In the genomic region with DNA sequence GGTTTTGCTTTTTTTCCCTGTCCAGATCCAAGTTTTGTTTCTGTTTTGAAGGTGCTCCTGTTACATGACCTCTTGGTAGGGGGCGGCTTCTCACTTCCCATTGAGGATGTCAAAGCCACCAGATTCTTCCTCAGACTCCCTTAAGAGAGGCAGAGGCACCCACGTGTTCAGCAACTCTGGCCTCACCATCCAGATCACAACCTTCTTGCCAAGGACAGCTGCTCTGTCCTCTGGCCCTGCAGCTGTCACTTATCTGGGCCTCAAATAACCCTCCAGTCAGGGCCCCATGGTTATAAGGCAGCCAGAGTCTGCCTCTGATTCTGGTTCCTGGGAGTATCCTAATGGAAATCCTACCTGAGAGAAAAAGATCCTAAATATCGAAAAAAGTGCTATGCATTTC, we compare ENCODE assay signal across 23 cellular contexts.
DNase-seq lines count a peak whose midpoint lies in the region; ATAC-seq and TF ChIP-seq lines count a peak whose summit lies in the region.
"Had no signal": no experiment of that assay in that cellular context is flagged by ENCODE, and none has a peak within 500 bp of the region (broad histone marks: within the 10 kb centered on the region; RNA-seq: fewer than 3 reads in every experiment).

No MANE protein-coding gene starts in this region.

- H4K91ac ChIP-seq in IMR-90 (ENCODE audit: insufficient read depth, low read depth, low read length) = no peak overlapping the region

- CTCF ChIA-PET in IMR-90 (lab: Yijun Ruan, JAX) = no interaction called here

- no peaks in the 10 kb centered on the region for H4K20me1 ChIP-seq in IMR-90 (ENCODE audit: insufficient read depth, low read length)

- H2AFZ ChIP-seq in IMR-90 (replicated peaks; ENCODE audit: low read length, poor library complexity) = peak overlapping the region; percentile 26

- no peak overlapping the region for H2BK20ac ChIP-seq in IMR-90 (ENCODE audit: low read depth, low read length)

- dilution Hi-C loops in IMR-90 (cut with HindIII; ENCODE audit: low sequenced_read_pairs, unreplicated experiment) = no loop called here

- H3K36me3 ChIP-seq in IMR-90 (ENCODE audit: control insufficient read depth, insufficient read depth, low read length) (no peaks in the 10 kb centered on the region), left ventricle myocardium inferior (no peaks in the 10 kb centered on the region), WERI-Rb-1 (no peaks in the 10 kb centered on the region), H7 (replicated peaks; ENCODE audit: control insufficient read depth, insufficient read depth, low read length) (no peaks in the 10 kb centered on the region)
- H3K36me3 ChIP-seq: cardiac muscle cell, thoracic aorta, vagina had no signal

- H3K9me1 ChIP-seq in IMR-90 (ENCODE audit: insufficient read depth, low read length) = peaks cover 4% of the 10 kb centered on the region

- no peak for TF ChIP-seq RAD21 in IMR-90 (IDR thresholded peaks at IDR 0.05; ENCODE audit: low read length)

- no peak overlapping the region for H3K23ac ChIP-seq in IMR-90 (ENCODE audit: low read depth, low read length)

- BruUV-seq in IMR-90 (replicated peaks; lab: Mats Ljungman, UMichigan) = no TSS peak

- no peak overlapping the region for H3K14ac ChIP-seq in IMR-90 (replicated peaks; ENCODE audit: low read depth, low read length)

- H2AK5ac ChIP-seq in IMR-90 (ENCODE audit: low read depth, low read length) = no peak overlapping the region

- no peak overlapping the region for H2AK9ac ChIP-seq in IMR-90 (replicated peaks; ENCODE audit: low read depth, low read length, poor library complexity)

- H3K56ac ChIP-seq in IMR-90 (ENCODE audit: extremely low read depth, insufficient read depth, low read length) = no peak overlapping the region

- POLR2A ChIA-PET in IMR-90 (lab: Charles Lee; ENCODE audit: unreplicated experiment) = no interaction called here

- H3K4ac ChIP-seq in IMR-90 (ENCODE audit: low read depth, low read length) = no peak overlapping the region

- intact Hi-C loops in IMR-90 (cut with micrococcal nuclease) = loop anchor here (10.0 kb wide), 2 partner anchors 92 to 148 kb away; no protein-coding TSS in a partner anchor
- intact Hi-C loops in left ventricle myocardium inferior (cut with micrococcal nuclease) = no loop called here

- no peak overlapping the region for H2BK120ac ChIP-seq in IMR-90 (ENCODE audit: low read depth, low read length)

- H3K4me2 ChIP-seq in IMR-90 (ENCODE audit: low read depth, low read length) = no peak overlapping the region
- H3K4me2 ChIP-seq: SK-N-SH had no signal

- in situ Hi-C loops in IMR-90 (cut with MboI; ENCODE audit: low sequenced_read_pairs) = no loop called here
- in situ Hi-C loops in SK-MEL-5 (cut with HindIII; ENCODE audit: low pct_unique_long_range_greater_than_20kb, low sequenced_read_pairs) = no loop called here

- no peak overlapping the region for H2BK5ac ChIP-seq in IMR-90 (ENCODE audit: low read depth, low read length, poor library complexity, severe bottlenecking)

- no peak for TF ChIP-seq CTCF in IMR-90 (conservative IDR thresholded peaks at IDR 0.05; ENCODE audit: low read depth, low read length)
- no peak for TF ChIP-seq CTCF in left ventricle myocardium inferior (IDR thresholded peaks at IDR 0.05; ENCODE audit: borderline replicate concordance)
- TF ChIP-seq CTCF in WERI-Rb-1 (IDR thresholded peaks at IDR 0.05; ENCODE audit: low read depth, low read length) = no peak

- no peak overlapping the region for H3K18ac ChIP-seq in IMR-90 (ENCODE audit: low read depth, low read length)

- H3K9me3 ChIP-seq in IMR-90 (ENCODE audit: control insufficient read depth, insufficient read depth, low read length) (no peaks in the 10 kb centered on the region), left ventricle myocardium inferior (replicated peaks) (no peaks in the 10 kb centered on the region), WERI-Rb-1 (ENCODE audit: severe bottlenecking) (no peaks in the 10 kb centered on the region)
- H3K9me3 ChIP-seq: SK-N-SH, thoracic aorta, vagina had no signal

- no peak for DNase-seq in IMR-90
- DNase-seq in SK-MEL-5 (ENCODE audit: low read depth, low spot score) = peak; percentile 31
- peak; percentile 28 for DNase-seq in left ventricle myocardium inferior
- peak; percentile 37 for DNase-seq in pons (ENCODE audit: low spot score)
- no peak for DNase-seq in WERI-Rb-1
- no peak for DNase-seq in H7
- DNase-seq: activated CD4-positive, alpha-beta T cell treated with anti-CD3 and anti-CD28 coated beads, Interleukin-2, amount 10 ng/mL, durations not matched to agents 7 days and 5 days; activated naive CD4-positive, alpha-beta T cell treated with anti-CD3 and anti-CD28 coated beads, Interleukin-2, amount 50 U/mL, for 16 hours; activated T-cell treated with anti-CD3 and anti-CD28 coated beads, Interleukin-2, amount 50 U/mL, for 72 hours; kidney; mammary epithelial cell; NCI-H1417 treated with DMSO at 0.1 percent for 48 hours; NCI-H510A; NK-92 treated with Interleukin-12 subunit alpha and Interleukin-12 subunit beta, amount 100 ng/mL, for 24 hours; SK-N-SH; stimulated activated CD4-positive, alpha-beta T cell treated with anti-CD3 and anti-CD28 coated beads, Interleukin-12 subunit alpha, Interleukin-12 subunit beta, amount 100 ng/mL, for 4 hours; stimulated activated CD4-positive, alpha-beta T cell treated with anti-CD3 and anti-CD28 coated beads, Interleukin-4, amount 100 ng/mL, for 4 hours; stimulated activated naive CD4-positive, alpha-beta T cell; T-helper 2 cell had no signal

- no peak overlapping the region for H3K9ac ChIP-seq in IMR-90 (ENCODE audit: low read depth, low read length)
- H3K9ac ChIP-seq: SK-N-SH had no signal

- H3K27ac ChIP-seq in IMR-90 (ENCODE audit: insufficient read depth, low read length) = no peak overlapping the region
- H3K27ac ChIP-seq in left ventricle myocardium inferior (replicated peaks) = peak overlapping the region; percentile 62
- H3K27ac ChIP-seq in WERI-Rb-1 = no peak overlapping the region
- H3K27ac ChIP-seq: cardiac muscle cell, thoracic aorta, vagina had no signal

- no peak for TF ChIP-seq POLR2A in IMR-90 (IDR thresholded peaks at IDR 0.05; ENCODE audit: low read depth, low read length)

- H3K4me3 ChIP-seq in IMR-90 (ENCODE audit: insufficient read depth, low read depth, low read length) (no peak overlapping the region), left ventricle myocardium inferior (no peak overlapping the region), WERI-Rb-1 (ENCODE audit: low read depth, low read length) (no peak overlapping the region), H7 (ENCODE audit: insufficient read depth, low read depth, low read length) (no peak overlapping the region)
- H3K4me3 ChIP-seq: cardiac muscle cell, thoracic aorta, vagina had no signal

- no peak overlapping the region for H4K8ac ChIP-seq in IMR-90 (ENCODE audit: low read depth in 2 of 2, low read length in 2 of 2)

- H2BK15ac ChIP-seq in IMR-90 (ENCODE audit: low read depth, low read length) = no peak overlapping the region

- H3K27me3 ChIP-seq in IMR-90 (ENCODE audit: control insufficient read depth, insufficient read depth, low read length) (no peaks in the 10 kb centered on the region), left ventricle myocardium inferior (ENCODE audit: low read depth) (no peaks in the 10 kb centered on the region), WERI-Rb-1 (ENCODE audit: insufficient read depth, low read depth, severe bottlenecking) (no peaks in the 10 kb centered on the region), H7 (ENCODE audit: control insufficient read depth, insufficient read depth, low read length) (no peaks in the 10 kb centered on the region)
- H3K27me3 ChIP-seq: cardiac muscle cell, vagina had no signal

- 60% methylated on average over 1 of the region's 3 CpGs; no CpG with 5 or more reads in 1 of the 2 experiments for WGBS in IMR-90 (ENCODE audit: extremely low coverage in 2 of 2, insufficient read length in 1 of 2), 2 experiments

- no peak overlapping the region for H4K5ac ChIP-seq in IMR-90 (ENCODE audit: low read depth, low read length)

- H3K4me1 ChIP-seq in IMR-90 (ENCODE audit: control insufficient read depth, insufficient read depth, low read length) (peaks cover 11% of the 10 kb centered on the region), left ventricle myocardium inferior (peaks cover 62% of the 10 kb centered on the region)

- peaks cover 0 to 2% of the 10 kb centered on the region in 2 experiments; a peak in 2 of 4 replicates for H3K79me1 ChIP-seq in IMR-90 (ENCODE audit: low read depth in 1 of 2, low read length in 2 of 2)

- ATAC-seq in IMR-90 (ENCODE audit: low read depth) (no peak), GM21723 (IDR thresholded peaks at IDR 0.05; ENCODE audit: unreplicated experiment) (no peak)
- ATAC-seq: activated T-cell treated with anti-CD3 and anti-CD28 coated beads, Interleukin-2, amount 50 U/mL, for 72 hours had no signal

TF ChIP-seq in IMR-90, 13 proteins besides CTCF, POLR2A, EP300 and RAD21:
- TF ChIP-seq MAFK (IDR thresholded peaks at IDR 0.05; ENCODE audit: low read depth, low read length) (no peak), MAZ (IDR thresholded peaks at IDR 0.05; ENCODE audit: borderline replicate concordance, low read depth, low read length) (no peak), MXI1 (IDR thresholded peaks at IDR 0.05; ENCODE audit: borderline replicate concordance, low read depth, low read length) (no peak), BHLHE40 (IDR thresholded peaks at IDR 0.05; ENCODE audit: low read depth, low read length) (no peak), NFE2L2 (IDR thresholded peaks at IDR 0.05; ENCODE audit: low read depth, low read length) (no peak), RCOR1 (IDR thresholded peaks at IDR 0.05; ENCODE audit: insufficient replicate concordance, low read length) (no peak)
- TF ChIP-seq, protein P1, sequence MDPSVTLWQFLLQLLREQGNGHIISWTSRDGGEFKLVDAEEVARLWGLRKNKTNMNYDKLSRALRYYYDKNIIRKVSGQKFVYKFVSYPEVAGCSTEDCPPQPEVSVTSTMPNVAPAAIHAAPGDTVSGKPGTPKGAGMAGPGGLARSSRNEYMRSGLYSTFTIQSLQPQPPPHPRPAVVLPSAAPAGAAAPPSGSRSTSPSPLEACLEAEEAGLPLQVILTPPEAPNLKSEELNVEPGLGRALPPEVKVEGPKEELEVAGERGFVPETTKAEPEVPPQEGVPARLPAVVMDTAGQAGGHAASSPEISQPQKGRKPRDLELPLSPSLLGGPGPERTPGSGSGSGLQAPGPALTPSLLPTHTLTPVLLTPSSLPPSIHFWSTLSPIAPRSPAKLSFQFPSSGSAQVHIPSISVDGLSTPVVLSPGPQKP (IDR thresholded peaks at IDR 0.05; ENCODE audit: borderline replicate concordance, low read depth, low read length) = no peak

Comparison
In these comparisons a context has a peak if more than half of its experiments do, and no peak if none do; other contexts are left out.
1. DNase-seq: peak in SK-MEL-5 (single experiment), left ventricle myocardium inferior (single experiment) and pons (single experiment); none in IMR-90 (single experiment), WERI-Rb-1 (single experiment) and H7 (single experiment).